Comparison of ENCODE assay signal across 13 cellular contexts in the genomic region with DNA sequence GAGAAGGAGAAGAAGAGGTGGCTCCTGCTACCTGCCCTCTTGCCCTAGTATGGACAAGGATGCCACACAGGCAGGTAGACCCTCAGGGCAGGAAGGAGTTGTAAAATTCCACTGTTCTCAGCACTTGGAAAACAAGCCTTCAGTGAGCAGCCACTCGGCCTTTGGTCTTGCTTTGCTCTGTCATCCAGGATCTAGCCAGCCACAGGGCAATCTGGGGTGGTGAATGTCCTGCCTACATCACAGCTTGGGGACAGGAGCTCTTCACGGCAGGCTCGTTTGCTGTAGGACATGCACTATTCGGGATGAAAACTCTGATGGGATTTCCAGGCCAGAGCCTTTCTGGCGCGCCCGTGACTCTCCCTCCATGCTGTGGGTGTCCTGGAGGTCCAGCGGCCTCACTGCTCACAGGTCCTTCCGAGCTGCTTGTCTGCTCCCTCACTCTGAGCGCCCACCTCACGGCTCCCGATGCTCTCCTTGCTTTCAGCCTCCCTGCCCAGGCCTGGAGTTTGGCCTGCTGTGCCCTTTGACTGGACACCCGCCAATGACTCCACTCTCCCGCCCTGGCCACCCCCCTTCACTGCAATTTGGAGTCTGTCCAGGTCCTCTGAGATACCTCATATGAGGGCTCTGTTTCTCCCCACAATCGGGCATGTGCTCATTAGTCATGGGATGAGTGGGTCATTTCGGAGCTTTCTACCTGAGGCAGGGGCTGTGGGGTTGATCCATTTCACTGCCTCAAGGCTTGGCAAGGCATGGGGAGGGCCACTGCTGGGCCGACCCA.
DNase-seq lines count a peak whose midpoint lies in the region; ATAC-seq and TF ChIP-seq lines count a peak whose summit lies in the region.
"Had no signal": no experiment of that assay in that cellular context is flagged by ENCODE, and none has a peak within 500 bp of the region (broad histone marks: within the 10 kb centered on the region; RNA-seq: fewer than 3 reads in every experiment).

No MANE protein-coding gene starts in this region.

- no peaks in the 10 kb centered on the region for H3K4me1 Mint-ChIP-seq in neural crest cell
- no peaks in the 10 kb centered on the region for H3K4me1 Mint-ChIP-seq in CD8-positive, alpha-beta T cell (ENCODE audit: low read depth)

- H3K36me3 ChIP-seq in PC-9 (ENCODE audit: low read depth) (no peaks in the 10 kb centered on the region), fibroblast of lung (ENCODE audit: control insufficient read depth, insufficient read depth, low read length) (no peaks in the 10 kb centered on the region)
- no peaks in the 10 kb centered on the region for H3K36me3 ChIP-seq in CD8-positive, alpha-beta T cell (ENCODE audit: insufficient read depth, low read length)

- no peaks in the 10 kb centered on the region for H3K27me3 Mint-ChIP-seq in neural crest cell (ENCODE audit: low read depth)
- no peaks in the 10 kb centered on the region for H3K27me3 Mint-ChIP-seq in CD8-positive, alpha-beta T cell (ENCODE audit: low read depth)
- H3K27me3 Mint-ChIP-seq: CD4-positive, alpha-beta T cell had no signal

- no peaks in the 10 kb centered on the region for H3K9me3 Mint-ChIP-seq in neural crest cell
- H3K9me3 Mint-ChIP-seq in CD8-positive, alpha-beta T cell: no peaks in the 10 kb centered on the region
- H3K9me3 Mint-ChIP-seq: CD4-positive, alpha-beta T cell had no signal

- BruUV-seq in PC-9 (replicated peaks; lab: Mats Ljungman, UMichigan): no TSS peak

- H3K79me2 ChIP-seq in PC-9 (ENCODE audit: low read depth): no peaks in the 10 kb centered on the region
- H3K79me2 ChIP-seq in fibroblast of lung (ENCODE audit: control insufficient read depth, insufficient read depth, low read length): no peaks in the 10 kb centered on the region

- peak overlapping the region; percentile 57 for H3K27ac Mint-ChIP-seq in neural crest cell (ENCODE audit: unreplicated experiment)
- H3K27ac Mint-ChIP-seq in CD8-positive, alpha-beta T cell: no peak overlapping the region
- H3K27ac Mint-ChIP-seq: CD4-positive, alpha-beta T cell; progenitor cell of endocrine pancreas had no signal

- no peaks in the 10 kb centered on the region for H3K9me2 ChIP-seq in PC-9 (ENCODE audit: insufficient read depth)

- H3K9me3 ChIP-seq in PC-9 (ENCODE audit: insufficient read depth, low read depth) (no peaks in the 10 kb centered on the region), fibroblast of lung (ENCODE audit: control insufficient read depth, insufficient read depth, low read depth, low read length) (no peaks in the 10 kb centered on the region)
- H3K9me3 ChIP-seq in CD8-positive, alpha-beta T cell (ENCODE audit: low read length): no peaks in the 10 kb centered on the region

- H3K27ac ChIP-seq in PC-9: no peak overlapping the region
- no peak overlapping the region for H3K27ac ChIP-seq in fibroblast of lung (ENCODE audit: insufficient read depth, low read length)
- no peak overlapping the region for H3K27ac ChIP-seq in CD8-positive, alpha-beta T cell (ENCODE audit: low read depth, low read length)

- no peak overlapping the region for H2AFZ ChIP-seq in PC-9
- no peak overlapping the region for H2AFZ ChIP-seq in fibroblast of lung (ENCODE audit: low read length)

- H3K9ac ChIP-seq in fibroblast of lung (ENCODE audit: insufficient read depth, low read length): no peak overlapping the region

- H3K4me3 ChIP-seq in PC-9 (no peak overlapping the region), fibroblast of lung (replicated peaks in 1 of 4; ENCODE audit: control extremely low read depth in 1 of 4, insufficient read depth in 1 of 4, low read depth in 3 of 4, low read length in 4 of 4) (no peak overlapping the region)
- H3K4me3 ChIP-seq in CD8-positive, alpha-beta T cell (ENCODE audit: low read depth, low read length): no peak overlapping the region

- ATAC-seq in HG03571 (IDR thresholded peaks at IDR 0.05; ENCODE audit: unreplicated experiment): no peak
- ATAC-seq in CD8-positive, alpha-beta T cell: no peak

- CTCF ChIA-PET in PC-9 (lab: Charles Lee): no interaction called here
- CTCF ChIA-PET in CD8-positive, alpha-beta T cell (lab: Charles Lee): no interaction called here

- H3K4me1 ChIP-seq in PC-9 (replicated peaks; ENCODE audit: insufficient read depth): peaks cover 13% of the 10 kb centered on the region
- peaks cover 11% of the 10 kb centered on the region for H3K4me1 ChIP-seq in fibroblast of lung (ENCODE audit: control insufficient read depth, extremely low read depth, insufficient read depth, low read length)
- no peaks in the 10 kb centered on the region for H3K4me1 ChIP-seq in CD8-positive, alpha-beta T cell (ENCODE audit: insufficient read depth, low read length)

- H3K4me2 ChIP-seq in PC-9 (0 out of 2 replicates have a peak overlapping the region, but pooled peaks have one; percentile 2), fibroblast of lung (ENCODE audit: extremely low read depth, insufficient read depth, low read length) (no peak overlapping the region)

- no peaks in the 10 kb centered on the region for H3K36me3 Mint-ChIP-seq in neural crest cell (ENCODE audit: low read depth)
- H3K36me3 Mint-ChIP-seq in CD8-positive, alpha-beta T cell: no peaks in the 10 kb centered on the region

- no peaks in the 10 kb centered on the region for H3F3A ChIP-seq in PC-9 (ENCODE audit: insufficient read depth, low read depth)

- DNase-seq in EL (peak; percentile 84), PC-9 (peak; percentile 36 to 63), fibroblast of lung (ENCODE audit: low read depth in 2 of 2) (peak; percentile 44 to 79), neural crest cell (ENCODE audit: low read depth, low spot score) (no peak), HPDE6-E6E7 (ENCODE audit: extremely low spot score) (no peak), DMS114 treated with DMSO at 0.1 percent for 48 hours (lab: John Stamatoyannopoulos, UW; ENCODE audit: unreplicated experiment) (no peak)
- DNase-seq in CD8-positive, alpha-beta T cell: no peak
- DNase-seq: activated naive CD4-positive, alpha-beta T cell treated with anti-CD3 and anti-CD28 coated beads, Interleukin-2, amount 50 U/mL, for 16 hours; CD4-positive, alpha-beta T cell; Kasumi-1; NCI-H524 had no signal

- no peaks in the 10 kb centered on the region for H3K27me3 ChIP-seq in PC-9 (ENCODE audit: insufficient read depth, low read depth)
- H3K27me3 ChIP-seq in fibroblast of lung (ENCODE audit: control insufficient read depth, insufficient read depth, low read length): peaks cover 5% of the 10 kb centered on the region
- no peaks in the 10 kb centered on the region for H3K27me3 ChIP-seq in CD8-positive, alpha-beta T cell (ENCODE audit: insufficient read depth, low read length)

- no peak overlapping the region for H3K4me3 Mint-ChIP-seq in neural crest cell
- H3K4me3 Mint-ChIP-seq in CD8-positive, alpha-beta T cell: no peak overlapping the region
- H3K4me3 Mint-ChIP-seq: CD4-positive, alpha-beta T cell had no signal

- H4K20me1 ChIP-seq in PC-9 (ENCODE audit: insufficient read depth) (no peaks in the 10 kb centered on the region), fibroblast of lung (ENCODE audit: control insufficient read depth, extremely low read depth, insufficient read depth, low read length) (no peaks in the 10 kb centered on the region)

- intact Hi-C loops in PC-9 (cut with micrococcal nuclease; ENCODE audit: unreplicated experiment): no loop called here
- intact Hi-C loops in CD8-positive, alpha-beta T cell (cut with DNase I, micrococcal nuclease): no loop called here

- POLR2A ChIA-PET in PC-9 (lab: Charles Lee; ENCODE audit: unreplicated experiment): no interaction called here
- POLR2A ChIA-PET in CD8-positive, alpha-beta T cell (lab: Charles Lee): no interaction called here

- no peak for TF ChIP-seq CTCF in PC-9 (conservative IDR thresholded peaks at IDR 0.05)
- TF ChIP-seq CTCF in fibroblast of lung (conservative IDR thresholded peaks at IDR 0.05 in 1 of 2, IDR thresholded peaks at IDR 0.05 in 1 of 2; ENCODE audit: low read depth in 1 of 2, low read length in 2 of 2): no peak
- no peak for TF ChIP-seq CTCF in neural crest cell (conservative IDR thresholded peaks at IDR 0.05)
- TF ChIP-seq CTCF in CD8-positive, alpha-beta T cell (IDR thresholded peaks at IDR 0.05): no peak

Comparison
In these comparisons a context has a peak if more than half of its experiments do, and no peak if none do; other contexts are left out.
1. DNase-seq: peak in EL (single experiment), PC-9 (2 of 2) and fibroblast of lung (2 of 2); none in neural crest cell (single experiment), HPDE6-E6E7 (single experiment), CD8-positive, alpha-beta T cell (0 of 7) and DMS114 treated with DMSO at 0.1 percent for 48 hours (single experiment).